ENCODE assay signal across 1 cellular context in genomic region chr11:76783294-76783900, GRCh38.
A peak's percentile ranks its signal among the peaks of the same experiment; 100 is the strongest.
TF ChIP-seq lines count a peak whose summit lies in the region.

Gene TSKU, plus strand, starts transcription at chr11:76783356. Its CDS starts 12,261 bp downstream, at chr11:76795617.

TF ChIP-seq in HEK293, 187 proteins besides CTCF, POLR2A, EP300 and RAD21 (continued from another document):
- TF ChIP-seq ZBTB26 (tag by site-specific recombination; optimal IDR thresholded peaks at IDR 0.05), result peak; percentile 85
- TF ChIP-seq PATZ1 (tag by site-specific recombination; IDR thresholded peaks at IDR 0.05), result no peak
- no peak for TF ChIP-seq OSR2 (tag by site-specific recombination; IDR thresholded peaks at IDR 0.05)
- TF ChIP-seq ZNF707 (tag by site-specific recombination; IDR thresholded peaks at IDR 0.05), result no peak
- no peak for TF ChIP-seq ZNF664 (tag by site-specific recombination; IDR thresholded peaks at IDR 0.05)
- no peak for TF ChIP-seq ZNF292 (tag by site-specific recombination; IDR thresholded peaks at IDR 0.05; ENCODE audit: borderline replicate concordance, low read depth)
- no peak for TF ChIP-seq ZNF16 (tag by site-specific recombination; IDR thresholded peaks at IDR 0.05; ENCODE audit: low read depth)
- TF ChIP-seq ZBTB7A (tag by site-specific recombination; IDR thresholded peaks at IDR 0.05; ENCODE audit: low read depth), result 0 out of 2 replicates have a peak, but pooled peaks have one; percentile 29
- TF ChIP-seq ZNF514 (tag by site-specific recombination; IDR thresholded peaks at IDR 0.05), result no peak
- peak; percentile 93 for TF ChIP-seq ZBTB8A (tag by site-specific recombination; IDR thresholded peaks at IDR 0.05)
- TF ChIP-seq ZIC2 (tag by site-specific recombination; IDR thresholded peaks at IDR 0.05), result no peak
- TF ChIP-seq ZNF174 (tag by site-specific recombination; IDR thresholded peaks at IDR 0.05), result no peak
- no peak for TF ChIP-seq ZNF202 (tag by site-specific recombination; IDR thresholded peaks at IDR 0.05; ENCODE audit: borderline replicate concordance)
- peak; percentile 28; the same call in 1 of the 2 replicates for TF ChIP-seq PRDM4 (tag by site-specific recombination; IDR thresholded peaks at IDR 0.05)
- peak; percentile 41; the same call in 1 of the 2 replicates for TF ChIP-seq ZBTB20 (tag by site-specific recombination; IDR thresholded peaks at IDR 0.05)
- TF ChIP-seq KLF8 (tag by site-specific recombination; IDR thresholded peaks at IDR 0.05), result peak; percentile 14; the same call in 1 of the 2 replicates
- TF ChIP-seq GLI4 (tag by site-specific recombination; IDR thresholded peaks at IDR 0.05), result 0 out of 2 replicates have a peak, but pooled peaks have one; percentile 19
- TF ChIP-seq KLF1 (tag by site-specific recombination; IDR thresholded peaks at IDR 0.05), result peak; percentile 50
- peak; percentile 16; the same call in 1 of the 2 replicates for TF ChIP-seq ZBTB10 (tag by site-specific recombination; IDR thresholded peaks at IDR 0.05)
- 0 out of 2 replicates have a peak, but pooled peaks have one; percentile 20 for TF ChIP-seq EGR2 (tag by site-specific recombination; IDR thresholded peaks at IDR 0.05; ENCODE audit: low read depth)
- TF ChIP-seq FEZF1 (tag by site-specific recombination; IDR thresholded peaks at IDR 0.05), result no peak
- TF ChIP-seq ZNF423 (tag by site-specific recombination; IDR thresholded peaks at IDR 0.05), result no peak
- TF ChIP-seq ZNF529 (tag by site-specific recombination; IDR thresholded peaks at IDR 0.05; ENCODE audit: insufficient replicate concordance), result no peak
- no peak; the same call in 1 of the 2 replicates for TF ChIP-seq ZXDB (tag by site-specific recombination; IDR thresholded peaks at IDR 0.05)
- no peak for TF ChIP-seq PRDM6 (tag by site-specific recombination; IDR thresholded peaks at IDR 0.05)
- peak; percentile 33 for TF ChIP-seq ZBTB48 (tag by site-specific recombination; IDR thresholded peaks at IDR 0.05)
- no peak for TF ChIP-seq ZNF398 (tag by site-specific recombination; IDR thresholded peaks at IDR 0.05)
- TF ChIP-seq ZEB2 (tag by site-specific recombination; IDR thresholded peaks at IDR 0.05), result peak; percentile 15; the same call in 1 of the 2 replicates
- TF ChIP-seq HOXC10 (CRISPR knock-in tag; IDR thresholded peaks at IDR 0.05), result no peak
- TF ChIP-seq ZNF777 (tag by site-specific recombination; IDR thresholded peaks at IDR 0.05; ENCODE audit: borderline replicate concordance), result 0 out of 2 replicates have a peak, but pooled peaks have one; percentile 66
- no peak for TF ChIP-seq ZNF518A (tag by site-specific recombination; conservative IDR thresholded peaks at IDR 0.05; ENCODE audit: low read depth)
- no peak for TF ChIP-seq ZNF621 (tag by site-specific recombination; IDR thresholded peaks at IDR 0.05)
